8 cellular contexts compared by ENCODE assay signal in genomic region chr7:151368136-151368571, GRCh38. TPM values are rescaled to one million over a fixed set of nuclear protein-coding genes. Genes with fewer than 3 reads are reported as not detected.
DNase-seq lines count a peak whose midpoint lies in the region; ATAC-seq, FAIRE-seq and TF ChIP-seq lines count a peak whose summit lies in the region.

No MANE protein-coding gene starts in this region.

- H3K27me3 ChIP-seq in bronchial epithelial cell (ENCODE audit: control insufficient read depth, insufficient read depth, low read length) (no peaks in the 10 kb centered on the region), kidney epithelial cell (ENCODE audit: control insufficient read depth, insufficient read depth, low read length) (no peaks in the 10 kb centered on the region)

- DNase-seq in AG08395 (ENCODE audit: low spot score), result peak; percentile 89
- DNase-seq in NCI-H2029 (lab: John Stamatoyannopoulos, UW), result peak; percentile 74
- peak; percentile 57 for DNase-seq in bronchial epithelial cell (ENCODE audit: low read depth)
- peak; percentile 37 for DNase-seq in kidney epithelial cell (ENCODE audit: low read depth)
- peak; percentile 77 for DNase-seq in stimulated activated CD4-positive, alpha-beta T cell treated with anti-CD3 and anti-CD28 coated beads, Interleukin-1b, Interleukin-23, amount 100 ng/mL, for 48 hours

- TF ChIP-seq CTCF in WI38 (IDR thresholded peaks at IDR 0.05; ENCODE audit: low read depth, low read length) (peak; percentile 88), bronchial epithelial cell (IDR thresholded peaks at IDR 0.05; ENCODE audit: insufficient read depth, low read length, severe bottlenecking) (peak; percentile 98), kidney epithelial cell (IDR thresholded peaks at IDR 0.05; ENCODE audit: insufficient read depth, low read length, poor library complexity, severe bottlenecking) (peak; percentile 98)

- no peak overlapping the region for H3K4me3 ChIP-seq in WI38 (ENCODE audit: low read depth, low read length)
- no peak overlapping the region for H3K4me3 ChIP-seq in bronchial epithelial cell (ENCODE audit: low read depth, low read length)
- no peak overlapping the region for H3K4me3 ChIP-seq in kidney epithelial cell (ENCODE audit: low read depth, low read length)

- ATAC-seq in GM18519 (IDR thresholded peaks at IDR 0.05; ENCODE audit: low FRiP score, unreplicated experiment) (peak; percentile 79), HG02973 (IDR thresholded peaks at IDR 0.05; ENCODE audit: unreplicated experiment) (peak; percentile 86)

- H3K36me3 ChIP-seq in bronchial epithelial cell (ENCODE audit: control insufficient read depth, insufficient read depth, low read length) (peaks cover 5% of the 10 kb centered on the region), kidney epithelial cell (ENCODE audit: control insufficient read depth, insufficient read depth, low read length) (no peaks in the 10 kb centered on the region)

- FAIRE-seq in bronchial epithelial cell (lab: Jason Lieb, UNC), result no peak

RNA-seq across cellular contexts. Expression of gene NUB1, which starts 26.5 kb away (rescaled TPM):
- 30.0 and 34.0 TPM in 2 replicates for total RNA-seq in bronchial epithelial cell
- total RNA-seq in kidney epithelial cell, result 48.5 and 60.2 TPM in 2 replicates

RNA-seq across cellular contexts. Expression of gene WDR86, which starts 41.7 kb away (rescaled TPM):
- total RNA-seq in bronchial epithelial cell (0.13 and 0.79 TPM in 2 replicates), kidney epithelial cell (19.6 and 22.7 TPM in 2 replicates)

Comparison
In these comparisons a context has a peak if more than half of its experiments do, and no peak if none do; other contexts are left out.
1. DNase-seq: peak in every context shown above with its lines; median percentile 89 in AG08395; 77 in stimulated activated CD4-positive, alpha-beta T cell treated with anti-CD3 and anti-CD28 coated beads, Interleukin-1b, Interleukin-23, amount 100 ng/mL, for 48 hours; 74 in NCI-H2029; 57 in bronchial epithelial cell; 37 in kidney epithelial cell.
2. RNA of gene WDR86, which starts 41.7 kb away (total RNA-seq): 19.6 to 22.7 TPM in kidney epithelial cell; 0.13 to 0.79 TPM in bronchial epithelial cell; every median in the first group is over 10 times any median in the second.
3. Peak in every context shown above with its lines, with median percentiles within 50 percentile points of each other: CTCF ChIP-seq.